21 cellular contexts compared by ENCODE assay signal in the genomic region with DNA sequence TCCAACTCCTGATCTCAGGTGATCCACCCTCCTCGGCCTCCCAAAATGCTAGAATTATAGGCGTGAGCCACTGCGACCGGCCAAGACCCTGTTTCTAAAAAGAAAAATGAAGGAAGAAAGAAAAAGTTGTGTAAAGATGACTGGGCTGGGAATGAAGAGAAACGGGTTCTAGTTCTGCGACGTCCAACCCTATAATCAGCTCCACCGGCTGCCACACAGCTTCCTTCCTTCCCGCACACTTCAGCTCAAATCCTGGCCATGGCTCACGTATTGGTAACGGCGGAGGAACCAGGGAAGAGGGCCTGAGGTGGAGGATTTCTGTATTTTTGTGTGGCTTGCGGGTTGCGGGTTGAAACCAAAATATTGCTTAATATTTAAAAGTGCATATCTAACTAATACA.
"Had no signal": no experiment of that assay in that cellular context is flagged by ENCODE, and none has a peak within 500 bp of the region (broad histone marks: within the 10 kb centered on the region; RNA-seq: fewer than 3 reads in every experiment).

No MANE protein-coding gene starts in this region.

- H3K36me3 Mint-ChIP-seq: immature natural killer cell, naive B cell, type B pancreatic cell had no signal

- ATAC-seq: gastroesophageal sphincter, left cardiac atrium, lower lobe of right lung had no signal

- H3K4me1 ChIP-seq: left ventricle myocardium inferior, lower lobe of right lung, stomach had no signal

- H3K27me3 Mint-ChIP-seq: type B pancreatic cell had no signal

- H3K4me3 Mint-ChIP-seq: immature natural killer cell, naive B cell, nephron, type B pancreatic cell had no signal

- H3K4me1 Mint-ChIP-seq: immature natural killer cell, naive B cell had no signal

- DNase-seq: dorsolateral prefrontal cortex; effector CD8-positive, alpha-beta T cell; glutamatergic neuron; immature natural killer cell; kidney; left cardiac atrium; left ventricle myocardium inferior; lower lobe of right lung; mesenchymal stem cell; midbrain; naive B cell; sigmoid colon; stimulated activated CD4-positive, alpha-beta T cell treated with anti-CD3 and anti-CD28 coated beads, Interleukin-12 subunit alpha, Interleukin-12 subunit beta, amount 100 ng/mL, for 4 hours; stimulated activated naive CD4-positive, alpha-beta T cell; stomach; substantia nigra had no signal

- H3K27ac ChIP-seq: coronary artery, dorsolateral prefrontal cortex, gastroesophageal sphincter, left ventricle myocardium inferior, lower lobe of right lung, sigmoid colon, stomach had no signal

- H3K27ac Mint-ChIP-seq: immature natural killer cell, naive B cell, nephron, type B pancreatic cell had no signal

- H3K27me3 ChIP-seq: gastroesophageal sphincter, sigmoid colon, stomach had no signal

- H3K4me3 ChIP-seq: coronary artery, dorsolateral prefrontal cortex, gastroesophageal sphincter, left ventricle myocardium inferior, lower lobe of right lung, sigmoid colon, skin epidermis, stomach had no signal

- H3K36me3 ChIP-seq: gastroesophageal sphincter, left ventricle myocardium inferior, lower lobe of right lung, sigmoid colon, stomach had no signal

- H3K9me3 Mint-ChIP-seq: immature natural killer cell had no signal

- H3K9me3 ChIP-seq: gastroesophageal sphincter, left ventricle myocardium inferior, lower lobe of right lung, sigmoid colon, stomach had no signal
